ENCODE assay signal across 8 cellular contexts in the genomic region with DNA sequence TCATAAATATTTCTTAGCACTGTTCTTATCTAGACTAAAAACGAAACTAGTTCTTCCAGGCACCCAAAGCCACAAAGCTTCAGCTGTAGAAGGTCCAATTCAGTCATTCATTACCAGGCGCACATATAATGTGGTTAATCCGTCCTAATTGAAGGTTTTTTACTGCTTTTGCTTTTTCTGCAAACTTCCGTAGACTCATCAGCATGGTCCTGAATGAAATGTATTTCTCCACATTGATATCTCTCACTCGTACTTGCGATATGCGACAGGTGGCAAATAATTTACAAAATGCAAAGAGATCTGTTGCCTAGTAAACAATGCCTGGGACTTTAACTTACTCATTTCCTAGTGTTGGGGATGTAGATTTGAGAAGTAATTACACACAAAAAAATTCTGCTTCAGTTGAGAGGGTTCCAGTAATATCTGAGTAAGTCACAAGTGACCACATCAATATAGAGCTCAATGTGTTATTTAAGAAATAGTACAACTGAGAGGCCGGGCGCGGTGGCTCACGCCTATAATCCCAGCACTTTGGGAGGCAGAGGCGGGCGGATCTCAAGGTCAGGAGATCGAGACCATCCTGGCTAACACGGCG.
DNase-seq lines count a peak whose midpoint lies in the region; ATAC-seq lines count a peak whose summit lies in the region.

No MANE protein-coding gene starts in this region.

- peak overlapping the region; percentile 84 for H3K27ac Mint-ChIP-seq in activated T-cell treated with anti-CD3 and anti-CD28 coated beads, Interleukin-2, amount 50 U/mL, for 72 hours
- peak overlapping the region; percentile 95 for H3K27ac Mint-ChIP-seq in stimulated activated effector memory CD8-positive, alpha-beta T cell treated with anti-CD3 and anti-CD28 coated beads, Interleukin-12 subunit alpha, Interleukin-12 subunit beta, amount 100 ng/mL, for 72 hours

- H3K4me1 Mint-ChIP-seq in activated T-cell treated with anti-CD3 and anti-CD28 coated beads, Interleukin-2, amount 50 U/mL, for 72 hours (ENCODE audit: low read depth), result peaks cover 91% of the 10 kb centered on the region
- peaks cover 82% of the 10 kb centered on the region for H3K4me1 Mint-ChIP-seq in stimulated activated effector memory CD8-positive, alpha-beta T cell treated with anti-CD3 and anti-CD28 coated beads, Interleukin-12 subunit alpha, Interleukin-12 subunit beta, amount 100 ng/mL, for 72 hours

- no peaks in the 10 kb centered on the region for H3K9me3 Mint-ChIP-seq in activated T-cell treated with anti-CD3 and anti-CD28 coated beads, Interleukin-2, amount 50 U/mL, for 72 hours
- H3K9me3 Mint-ChIP-seq in stimulated activated effector memory CD8-positive, alpha-beta T cell treated with anti-CD3 and anti-CD28 coated beads, Interleukin-12 subunit alpha, Interleukin-12 subunit beta, amount 100 ng/mL, for 72 hours, result no peaks in the 10 kb centered on the region

- no peaks in the 10 kb centered on the region for H3K27me3 Mint-ChIP-seq in activated T-cell treated with anti-CD3 and anti-CD28 coated beads, Interleukin-2, amount 50 U/mL, for 72 hours (ENCODE audit: low read depth)

- peak; percentile 19 for DNase-seq in stimulated activated CD4-positive, alpha-beta T cell treated with anti-CD3 and anti-CD28 coated beads, Interleukin-2, amount 100 ng/mL, for 4 hours (ENCODE audit: low read depth)
- DNase-seq in stimulated activated CD4-positive, alpha-beta T cell treated with anti-CD3 and anti-CD28 coated beads, Interleukin-15, amount 100 ng/mL, for 24 hours, result no peak
- DNase-seq in activated T-cell treated with anti-CD3 and anti-CD28 coated beads, Interleukin-2, amount 50 U/mL, for 72 hours, result no peak
- peak in 1 of 2 donors; percentile 67 for DNase-seq in stimulated activated effector memory CD8-positive, alpha-beta T cell treated with anti-CD3 and anti-CD28 coated beads, Interleukin-12 subunit alpha, Interleukin-12 subunit beta, amount 100 ng/mL, for 72 hours (ENCODE audit: low spot score in 2 of 2)
- DNase-seq in D341Med (ENCODE audit: low spot score), result no peak
- DNase-seq in activated CD8-positive, alpha-beta memory T cell treated with anti-CD3 and anti-CD28 coated beads, Interleukin-2, amount 50 U/mL, for 48 hours, result no peak
- no peak for DNase-seq in middle frontal gyrus (ENCODE audit: extremely low spot score, low spot score)

- ATAC-seq in HG03196 (IDR thresholded peaks at IDR 0.05; ENCODE audit: unreplicated experiment), result peak; percentile 51
- peak; percentile 68 to 73 for ATAC-seq in activated T-cell treated with anti-CD3 and anti-CD28 coated beads, Interleukin-2, amount 50 U/mL, for 72 hours (replicated peaks in 1 of 2)
- ATAC-seq in stimulated activated effector memory CD8-positive, alpha-beta T cell treated with anti-CD3 and anti-CD28 coated beads, Interleukin-12 subunit alpha, Interleukin-12 subunit beta, amount 100 ng/mL, for 72 hours, result peak; percentile 84

- H3K36me3 Mint-ChIP-seq in activated T-cell treated with anti-CD3 and anti-CD28 coated beads, Interleukin-2, amount 50 U/mL, for 72 hours (ENCODE audit: insufficient read depth in 2 of 2), result peaks cover 0 to 1% of the 10 kb centered on the region in 2 donors
- H3K36me3 Mint-ChIP-seq in stimulated activated effector memory CD8-positive, alpha-beta T cell treated with anti-CD3 and anti-CD28 coated beads, Interleukin-12 subunit alpha, Interleukin-12 subunit beta, amount 100 ng/mL, for 72 hours, result peaks cover 22% of the 10 kb centered on the region

- H3K4me3 Mint-ChIP-seq in activated T-cell treated with anti-CD3 and anti-CD28 coated beads, Interleukin-2, amount 50 U/mL, for 72 hours, result peak overlapping the region; percentile 54 to 89
- H3K4me3 Mint-ChIP-seq in stimulated activated effector memory CD8-positive, alpha-beta T cell treated with anti-CD3 and anti-CD28 coated beads, Interleukin-12 subunit alpha, Interleukin-12 subunit beta, amount 100 ng/mL, for 72 hours, result peak overlapping the region; percentile 78
